Comparison of ENCODE assay signal across 17 cellular contexts in genomic region chr13:110225007-110225406, GRCh38.
DNase-seq lines count a peak whose midpoint lies in the region; TF ChIP-seq lines count a peak whose summit lies in the region.
"Had no signal": no experiment of that assay in that cellular context is flagged by ENCODE, and none has a peak within 500 bp of the region (broad histone marks: within the 10 kb centered on the region; RNA-seq: fewer than 3 reads in every experiment).

No MANE protein-coding gene starts in this region.

- in situ Hi-C loops in transverse colon (cut with MboI; ENCODE audit: low pct_ligation_motif_present in 1 of 4, low pct_unique_long_range_greater_than_20kb in 1 of 4, low sequenced_read_pairs in 3 of 4) = loop anchor here (10.0 to 25.0 kb wide), 3 partner anchors 180 to 200 kb away; no protein-coding TSS in a partner anchor

- H3K27ac ChIP-seq in ascending aorta = peak overlapping the region; percentile 22 to 72
- peak overlapping the region; percentile 56 to 80 for H3K27ac ChIP-seq in coronary artery
- H3K27ac ChIP-seq in prostate gland = peak overlapping the region; percentile 22 to 41
- peak overlapping the region; percentile 49 to 82 (median 59) for H3K27ac ChIP-seq in transverse colon
- H3K27ac ChIP-seq: KMS-11 had no signal

- TF ChIP-seq POLR2A in prostate gland (IDR thresholded peaks at IDR 0.05) (no peak), transverse colon (IDR thresholded peaks at IDR 0.05) (no peak)

- H3K4me1 ChIP-seq in ascending aorta (peaks cover 5 to 32% of the 10 kb centered on the region in 2 donors), prostate gland (replicated peaks) (no peaks in the 10 kb centered on the region), transverse colon (peaks cover 0 to 19% (median 7%) of the 10 kb centered on the region in 4 donors)

- H3K27me3 ChIP-seq in ascending aorta = no peaks in the 10 kb centered on the region
- H3K27me3 ChIP-seq in prostate gland (replicated peaks; ENCODE audit: insufficient read depth) = no peaks in the 10 kb centered on the region
- H3K27me3 ChIP-seq in transverse colon = no peaks in the 10 kb centered on the region

- DNase-seq in ascending aorta (ENCODE audit: low spot score in 2 of 2) = no peak
- DNase-seq in coronary artery (ENCODE audit: low spot score) = no peak
- DNase-seq in prostate gland (ENCODE audit: low spot score) = no peak
- DNase-seq in transverse colon = no peak
- no peak for DNase-seq in NOMO-1 treated with DMSO at 0.1 percent for 48 hours (lab: John Stamatoyannopoulos, UW; ENCODE audit: unreplicated experiment)
- no peak for DNase-seq in MV-4-11 (lab: John Stamatoyannopoulos, UW)
- DNase-seq in HT-29 (ENCODE audit: low spot score) = no peak
- DNase-seq: CD4-positive, CD25-positive, alpha-beta regulatory T cell; DND-41; H7; NCI-H1105 treated with DMSO at 0.1 percent for 48 hours; NCI-H2029 treated with DMSO at 0.1 percent for 48 hours; NCI-H2171; NCI-H526 treated with DMSO at 0.1 percent for 48 hours; Right ventricle myocardium superior had no signal

- WGBS in prostate gland = 92% methylated on average over 11 of the region's 11 CpGs
- WGBS in transverse colon (ENCODE audit: low coverage in 1 of 2), 2 donors = 88% methylated on average over 11 of the region's 11 CpGs; no CpG with 5 or more reads in 1 of the 2 donors

- H3K36me3 ChIP-seq in ascending aorta (no peaks in the 10 kb centered on the region), prostate gland (no peaks in the 10 kb centered on the region), transverse colon (no peaks in the 10 kb centered on the region)

- H3K9me3 ChIP-seq in ascending aorta (no peaks in the 10 kb centered on the region), prostate gland (no peaks in the 10 kb centered on the region), transverse colon (no peaks in the 10 kb centered on the region)

- no peak overlapping the region for H3K4me3 ChIP-seq in ascending aorta
- no peak overlapping the region for H3K4me3 ChIP-seq in coronary artery
- H3K4me3 ChIP-seq in prostate gland = no peak overlapping the region
- H3K4me3 ChIP-seq in transverse colon = no peak overlapping the region
- H3K4me3 ChIP-seq: GM12878 had no signal

- intact Hi-C loops in ascending aorta (cut with DNase I) (no loop called here), prostate gland (cut with DNase I) (no loop called here), transverse colon (cut with DNase I; ENCODE audit: low total_unique reads) (loop anchor here (10.0 kb wide), 1 partner anchor 80 kb away; the partner anchor contains the start of genes COL4A1 and COL4A2)

- TF ChIP-seq CTCF in ascending aorta (IDR thresholded peaks at IDR 0.05) = no peak
- TF ChIP-seq CTCF in coronary artery (IDR thresholded peaks at IDR 0.05) = no peak
- no peak for TF ChIP-seq CTCF in prostate gland (IDR thresholded peaks at IDR 0.05)
- no peak for TF ChIP-seq CTCF in transverse colon (IDR thresholded peaks at IDR 0.05)

- TF ChIP-seq EP300 in transverse colon (IDR thresholded peaks at IDR 0.05; ENCODE audit: low read depth) = no peak
